40 cellular contexts compared by ENCODE assay signal in the genomic region with DNA sequence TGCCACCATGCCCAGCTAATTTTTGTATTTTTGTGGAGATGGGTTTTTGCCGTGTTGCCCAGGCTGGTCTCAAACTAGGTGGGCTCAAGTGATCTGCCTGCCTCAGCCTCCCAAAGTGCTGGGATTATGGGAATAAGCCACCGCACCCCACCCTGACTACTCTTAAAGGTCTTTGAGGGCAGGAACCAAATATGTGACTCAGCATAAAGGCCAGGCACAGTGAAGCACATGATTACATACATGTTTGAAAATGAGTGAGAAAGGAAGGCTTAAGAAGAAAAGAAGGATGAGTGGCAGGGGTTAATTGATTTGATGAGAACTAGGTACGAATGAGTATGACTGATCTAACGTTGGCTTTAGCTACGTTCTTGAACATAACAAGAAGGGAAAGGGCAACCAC. TPM values are rescaled to one million over a fixed set of nuclear protein-coding genes. Genes with fewer than 3 reads are reported as not detected.
"Had no signal": no experiment of that assay in that cellular context is flagged by ENCODE, and none has a peak within 500 bp of the region (broad histone marks: within the 10 kb centered on the region; RNA-seq: fewer than 3 reads in every experiment).

No MANE protein-coding gene starts in this region.

- H3K27ac ChIP-seq: adrenal gland, cardiac muscle cell, VCaP had no signal

- DNase-seq: activated B cell treated with CpG ODN at 0.5 μM for 24 hours; activated CD4-positive, alpha-beta memory T cell treated with anti-CD3 and anti-CD28 coated beads for 36 hours; activated CD4-positive, alpha-beta T cell treated with anti-CD3 and anti-CD28 coated beads for 4 hours; activated CD4-positive, alpha-beta T cell treated with anti-CD3 and anti-CD28 coated beads, Interleukin-2, amount 10 ng/mL, durations not matched to agents 24 days and 14 days; activated CD4-positive, alpha-beta T cell treated with anti-CD3 and anti-CD28 coated beads, Interleukin-2, amount 50 U/mL, for 1 hour; activated CD4-positive, alpha-beta T cell treated with anti-CD3 and anti-CD28 coated beads, Interleukin-2, amount 50 U/mL, for 4 hours; activated CD4-positive, CD25-positive, alpha-beta regulatory T cell treated with anti-CD3 and anti-CD28 coated beads, Interleukin-2, amount 50 U/mL, for 72 hours; activated CD8-positive, alpha-beta memory T cell treated with anti-CD3 and anti-CD28 coated beads, Interleukin-2, amount 50 U/mL, for 4 hours; activated CD8-positive, alpha-beta T cell treated with anti-CD3 and anti-CD28 coated beads for 36 hours; activated effector memory CD4-positive, alpha-beta T cell treated with anti-CD3 and anti-CD28 coated beads, Interleukin-2, amount 50 U/mL, for 16 hours; activated gamma-delta T cell treated with Interleukin-2 at 50 U/mL for 16 hours; activated naive CD4-positive, alpha-beta T cell; activated naive CD4-positive, alpha-beta T cell treated with anti-CD3 and anti-CD28 coated beads for 36 hours; activated naive CD4-positive, alpha-beta T cell treated with anti-CD3 and anti-CD28 coated beads, Interleukin-2, amount 50 U/mL, for 16 hours; activated naive CD8-positive, alpha-beta T cell treated with anti-CD3 and anti-CD28 coated beads for 36 hours; activated T-cell treated with anti-CD3 and anti-CD28 coated beads for 4 hours; activated T-cell treated with anti-CD3 and anti-CD28 coated beads, Interleukin-2, amount 50 U/mL, for 1 hour; activated T-cell treated with anti-CD3 and anti-CD28 coated beads, Interleukin-2, amount 50 U/mL, for 4 hours; activated T-cell treated with anti-CD3 and anti-CD28 coated beads, Interleukin-2, amount 50 U/mL, for 72 hours; adrenal gland; amniotic stem cell; aorta; caudate nucleus; cerebellar nuclear complex; T-helper 1 cell; T-helper 2 cell; T-helper 9 cell had no signal

- H3K4me3 Mint-ChIP-seq: activated B cell treated with CpG ODN at 0.5 μM for 24 hours; activated CD4-positive, alpha-beta memory T cell treated with anti-CD3 and anti-CD28 coated beads for 36 hours; activated CD4-positive, alpha-beta T cell treated with anti-CD3 and anti-CD28 coated beads, Interleukin-2, amount 10 ng/mL, durations not matched to agents 24 days and 14 days; activated CD8-positive, alpha-beta T cell treated with anti-CD3 and anti-CD28 coated beads for 36 hours; activated naive CD4-positive, alpha-beta T cell treated with anti-CD3 and anti-CD28 coated beads for 36 hours; activated naive CD8-positive, alpha-beta T cell treated with anti-CD3 and anti-CD28 coated beads for 36 hours; activated T-cell treated with anti-CD3 and anti-CD28 coated beads, Interleukin-2, amount 50 U/mL, for 4 hours; activated T-cell treated with anti-CD3 and anti-CD28 coated beads, Interleukin-2, amount 50 U/mL, for 72 hours; activated T-helper 1 cell treated with anti-CD3 and anti-CD28 coated beads, Interleukin-12 subunit alpha, Interleukin-12 subunit beta, Interleukin-2, Interleukin-4 antibody, amounts not matched to agents 30 ng/mL and 10 ng/mL and 1 ng/mL, durations not matched to agents 14 hours and 24 hours and 36 hours; activated T-helper 17 cell treated with anti-CD3 and anti-CD28 coated beads, Interleukin-2, amount 50 U/mL, for 72 hours; brain; central memory CD8-positive, alpha-beta T cell; T-helper 1 cell treated with Interleukin-12 subunit alpha and Interleukin-12 subunit beta and Interleukin-4 antibody, amounts not matched to agents 30 μg/mL and 1 μg/mL, for 36 hours; T-helper 2 cell treated with Interferon-gamma antibody and Interleukin-4, amounts not matched to agents 5 μg/mL and 100 μg/mL, for 36 hours had no signal

- ATAC-seq: activated CD8-positive, alpha-beta T cell treated with anti-CD3 and anti-CD28 coated beads for 36 hours; activated naive CD4-positive, alpha-beta T cell treated with anti-CD3 and anti-CD28 coated beads, Interleukin-2, amount 50 U/mL, for 72 hours; activated T-cell treated with anti-CD3 and anti-CD28 coated beads, Interleukin-2, amount 50 U/mL, for 4 hours; activated T-cell treated with anti-CD3 and anti-CD28 coated beads, Interleukin-2, amount 50 U/mL, for 72 hours; activated T-helper 17 cell treated with anti-CD3 and anti-CD28 coated beads, Interleukin-2, amount 50 U/mL, for 72 hours had no signal

- H3K9me3 Mint-ChIP-seq: activated B cell treated with CpG ODN at 0.5 μM for 24 hours; activated CD4-positive, alpha-beta memory T cell treated with anti-CD3 and anti-CD28 coated beads for 36 hours; activated CD4-positive, alpha-beta T cell treated with anti-CD3 and anti-CD28 coated beads, Interleukin-2, amount 10 ng/mL, durations not matched to agents 24 days and 14 days; activated CD8-positive, alpha-beta T cell treated with anti-CD3 and anti-CD28 coated beads for 36 hours; activated naive CD4-positive, alpha-beta T cell treated with anti-CD3 and anti-CD28 coated beads for 36 hours; activated naive CD4-positive, alpha-beta T cell treated with anti-CD3 and anti-CD28 coated beads, Interleukin-2, amount 50 U/mL, for 72 hours; activated naive CD8-positive, alpha-beta T cell treated with anti-CD3 and anti-CD28 coated beads for 36 hours; activated T-cell treated with anti-CD3 and anti-CD28 coated beads, Interleukin-2, amount 50 U/mL, for 4 hours; activated T-cell treated with anti-CD3 and anti-CD28 coated beads, Interleukin-2, amount 50 U/mL, for 72 hours; activated T-helper 1 cell treated with anti-CD3 and anti-CD28 coated beads, Interleukin-12 subunit alpha, Interleukin-12 subunit beta, Interleukin-2, Interleukin-4 antibody, amounts not matched to agents 30 ng/mL and 10 ng/mL and 1 ng/mL, durations not matched to agents 14 hours and 24 hours and 36 hours; activated T-helper 17 cell treated with anti-CD3 and anti-CD28 coated beads, Interleukin-2, amount 50 U/mL, for 72 hours; brain; central memory CD8-positive, alpha-beta T cell; T-helper 1 cell treated with Interleukin-12 subunit alpha and Interleukin-12 subunit beta and Interleukin-4 antibody, amounts not matched to agents 30 μg/mL and 1 μg/mL, for 36 hours; T-helper 2 cell treated with Interferon-gamma antibody and Interleukin-4, amounts not matched to agents 5 μg/mL and 100 μg/mL, for 36 hours had no signal

- H3K4me1 ChIP-seq: adrenal gland had no signal

- H3K4me1 Mint-ChIP-seq: activated T-helper 17 cell treated with anti-CD3 and anti-CD28 coated beads, Interleukin-2, amount 50 U/mL, for 72 hours had no signal

- H3K9me3 ChIP-seq: adrenal gland had no signal

- H3K27ac Mint-ChIP-seq: activated B cell treated with CpG ODN at 0.5 μM for 24 hours; activated CD4-positive, alpha-beta memory T cell treated with anti-CD3 and anti-CD28 coated beads for 36 hours; activated CD4-positive, alpha-beta T cell treated with anti-CD3 and anti-CD28 coated beads, Interleukin-2, amount 10 ng/mL, durations not matched to agents 24 days and 14 days; activated CD8-positive, alpha-beta T cell treated with anti-CD3 and anti-CD28 coated beads for 36 hours; activated naive CD4-positive, alpha-beta T cell treated with anti-CD3 and anti-CD28 coated beads for 36 hours; activated naive CD4-positive, alpha-beta T cell treated with anti-CD3 and anti-CD28 coated beads, Interleukin-2, amount 50 U/mL, for 72 hours; activated naive CD8-positive, alpha-beta T cell treated with anti-CD3 and anti-CD28 coated beads for 36 hours; activated T-cell treated with anti-CD3 and anti-CD28 coated beads, Interleukin-2, amount 50 U/mL, for 72 hours; activated T-helper 1 cell treated with anti-CD3 and anti-CD28 coated beads, Interleukin-12 subunit alpha, Interleukin-12 subunit beta, Interleukin-2, Interleukin-4 antibody, amounts not matched to agents 30 ng/mL and 10 ng/mL and 1 ng/mL, durations not matched to agents 14 hours and 24 hours and 36 hours; activated T-helper 17 cell treated with anti-CD3 and anti-CD28 coated beads, Interleukin-2, amount 50 U/mL, for 72 hours; brain; T-helper 1 cell treated with Interleukin-12 subunit alpha and Interleukin-12 subunit beta and Interleukin-4 antibody, amounts not matched to agents 30 μg/mL and 1 μg/mL, for 36 hours; T-helper 2 cell treated with Interferon-gamma antibody and Interleukin-4, amounts not matched to agents 5 μg/mL and 100 μg/mL, for 36 hours had no signal

- H3K36me3 Mint-ChIP-seq: activated CD4-positive, alpha-beta memory T cell treated with anti-CD3 and anti-CD28 coated beads for 36 hours; activated naive CD4-positive, alpha-beta T cell treated with anti-CD3 and anti-CD28 coated beads, Interleukin-2, amount 50 U/mL, for 72 hours; activated naive CD8-positive, alpha-beta T cell treated with anti-CD3 and anti-CD28 coated beads for 36 hours; brain had no signal

- FAIRE-seq: bronchial epithelial cell, TTC549 had no signal

- H3K27me3 ChIP-seq: adrenal gland had no signal

- H3K4me3 ChIP-seq: adrenal gland, cardiac muscle cell had no signal

- H3K36me3 ChIP-seq: adrenal gland, cardiac muscle cell had no signal

RNA-seq across cellular contexts. Expression of gene RESP18, which starts 6.9 kb away (rescaled TPM):
- total RNA-seq: activated B cell treated with CpG ODN at 0.5 μM for 24 hours; activated CD4-positive, alpha-beta memory T cell treated with anti-CD3 and anti-CD28 coated beads for 36 hours; activated CD4-positive, alpha-beta T cell treated with anti-CD3 and anti-CD28 coated beads, Interleukin-2, amount 10 ng/mL, durations not matched to agents 24 days and 14 days; activated CD8-positive, alpha-beta memory T cell treated with anti-CD3 and anti-CD28 coated beads for 36 hours; activated CD8-positive, alpha-beta T cell treated with anti-CD3 and anti-CD28 coated beads for 36 hours; activated naive CD4-positive, alpha-beta T cell treated with anti-CD3 and anti-CD28 coated beads for 36 hours; activated naive CD4-positive, alpha-beta T cell treated with anti-CD3 and anti-CD28 coated beads, Interleukin-2, amount 50 U/mL, for 72 hours; activated naive CD8-positive, alpha-beta T cell treated with anti-CD3 and anti-CD28 coated beads for 36 hours; activated T-cell treated with anti-CD3 and anti-CD28 coated beads, Interleukin-2, amount 50 U/mL, for 4 hours; activated T-cell treated with anti-CD3 and anti-CD28 coated beads, Interleukin-2, amount 50 U/mL, for 72 hours; activated T-helper 1 cell treated with anti-CD3 and anti-CD28 coated beads, Interleukin-12 subunit alpha, Interleukin-12 subunit beta, Interleukin-2, Interleukin-4 antibody, amounts not matched to agents 30 ng/mL and 10 ng/mL and 1 ng/mL, durations not matched to agents 14 hours and 24 hours and 36 hours; activated T-helper 17 cell treated with anti-CD3 and anti-CD28 coated beads, Interleukin-2, amount 50 U/mL, for 72 hours; adrenal gland; aorta; bronchial epithelial cell; cardiac muscle cell; chondrocyte had no signal
- polyA plus RNA-seq: adrenal gland, aorta, cardiac muscle cell had no signal

RNA-seq across cellular contexts. Expression of gene PTPRN, which starts 16.5 kb away (rescaled TPM):
- total RNA-seq: activated B cell treated with CpG ODN at 0.5 μM for 24 hours; activated CD4-positive, alpha-beta T cell treated with anti-CD3 and anti-CD28 coated beads, Interleukin-2, amount 10 ng/mL, durations not matched to agents 24 days and 14 days; activated naive CD4-positive, alpha-beta T cell treated with anti-CD3 and anti-CD28 coated beads for 36 hours had no signal
- polyA plus RNA-seq: aorta had no signal
